ENCODE assay signal across 17 cellular contexts in genomic region chr9:91354846-91355245, GRCh38. TPM values are rescaled to one million over a fixed set of nuclear protein-coding genes. Genes with fewer than 3 reads are reported as not detected.
DNase-seq lines count a peak whose midpoint lies in the region; ATAC-seq and TF ChIP-seq lines count a peak whose summit lies in the region.
"Had no signal": no experiment of that assay in that cellular context is flagged by ENCODE, and none has a peak within 500 bp of the region (broad histone marks: within the 10 kb centered on the region; RNA-seq: fewer than 3 reads in every experiment).

No MANE protein-coding gene starts in this region.

- H3K4me1 Mint-ChIP-seq in activated naive CD8-positive, alpha-beta T cell treated with anti-CD3 and anti-CD28 coated beads, Interleukin-2, amount 50 U/mL, for 24 hours: peaks cover 40% of the 10 kb centered on the region
- H3K4me1 Mint-ChIP-seq in activated naive CD8-positive, alpha-beta T cell treated with anti-CD3 and anti-CD28 coated beads for 36 hours: peaks cover 33% of the 10 kb centered on the region

- H3K27ac ChIP-seq in VCaP: peak overlapping the region; percentile 38

- TF ChIP-seq CTCF in VCaP (conservative IDR thresholded peaks at IDR 0.05) (no peak), fibroblast of mammary gland (conservative IDR thresholded peaks at IDR 0.05; ENCODE audit: control insufficient read depth, insufficient read depth, low read depth, low read length) (no peak)

- H3K27ac Mint-ChIP-seq in activated naive CD8-positive, alpha-beta T cell treated with anti-CD3 and anti-CD28 coated beads, Interleukin-2, amount 50 U/mL, for 24 hours: peak overlapping the region; percentile 1
- no peak overlapping the region for H3K27ac Mint-ChIP-seq in activated naive CD8-positive, alpha-beta T cell treated with anti-CD3 and anti-CD28 coated beads for 36 hours
- H3K27ac Mint-ChIP-seq: B cell; CD4-positive, alpha-beta T cell; H9 had no signal

- H3K27me3 Mint-ChIP-seq in activated naive CD8-positive, alpha-beta T cell treated with anti-CD3 and anti-CD28 coated beads, Interleukin-2, amount 50 U/mL, for 24 hours: no peaks in the 10 kb centered on the region
- no peaks in the 10 kb centered on the region for H3K27me3 Mint-ChIP-seq in activated naive CD8-positive, alpha-beta T cell treated with anti-CD3 and anti-CD28 coated beads for 36 hours
- H3K27me3 Mint-ChIP-seq: B cell; CD4-positive, alpha-beta T cell had no signal

- no peak for DNase-seq in activated naive CD8-positive, alpha-beta T cell treated with anti-CD3 and anti-CD28 coated beads, Interleukin-2, amount 50 U/mL, for 24 hours
- no peak for DNase-seq in activated naive CD8-positive, alpha-beta T cell treated with anti-CD3 and anti-CD28 coated beads for 36 hours
- DNase-seq in fibroblast of mammary gland (ENCODE audit: low read depth): peak; percentile 48
- DNase-seq in SW 1271 (lab: John Stamatoyannopoulos, UW): no peak
- DNase-seq in NCI-H1694 treated with DMSO at 0.1 percent for 48 hours (lab: John Stamatoyannopoulos, UW): no peak
- no peak for DNase-seq in retina
- DNase-seq: CD4-positive, alpha-beta T cell; DMS53; H9; KBM-7; NCI-H1048; NCI-H1436 treated with DMSO at 0.1 percent for 48 hours; NCI-H524 had no signal

- no peak for ATAC-seq in activated naive CD8-positive, alpha-beta T cell treated with anti-CD3 and anti-CD28 coated beads, Interleukin-2, amount 50 U/mL, for 24 hours
- no peak for ATAC-seq in GM21515 (IDR thresholded peaks at IDR 0.05; ENCODE audit: unreplicated experiment)
- ATAC-seq: Panc1 had no signal

- peaks cover 51% of the 10 kb centered on the region for H3K36me3 Mint-ChIP-seq in activated naive CD8-positive, alpha-beta T cell treated with anti-CD3 and anti-CD28 coated beads, Interleukin-2, amount 50 U/mL, for 24 hours (ENCODE audit: low read depth)
- peaks cover 11% of the 10 kb centered on the region for H3K36me3 Mint-ChIP-seq in activated naive CD8-positive, alpha-beta T cell treated with anti-CD3 and anti-CD28 coated beads for 36 hours

- no peak overlapping the region for H3K4me3 ChIP-seq in fibroblast of mammary gland (ENCODE audit: control insufficient read depth, low read depth, low read length)

- no peaks in the 10 kb centered on the region for H3K9me3 Mint-ChIP-seq in activated naive CD8-positive, alpha-beta T cell treated with anti-CD3 and anti-CD28 coated beads, Interleukin-2, amount 50 U/mL, for 24 hours
- H3K9me3 Mint-ChIP-seq in activated naive CD8-positive, alpha-beta T cell treated with anti-CD3 and anti-CD28 coated beads for 36 hours: no peaks in the 10 kb centered on the region
- H3K9me3 Mint-ChIP-seq: CD4-positive, alpha-beta T cell; H9 had no signal

- no peak overlapping the region for H3K4me3 Mint-ChIP-seq in activated naive CD8-positive, alpha-beta T cell treated with anti-CD3 and anti-CD28 coated beads, Interleukin-2, amount 50 U/mL, for 24 hours
- H3K4me3 Mint-ChIP-seq in activated naive CD8-positive, alpha-beta T cell treated with anti-CD3 and anti-CD28 coated beads for 36 hours: no peak overlapping the region
- H3K4me3 Mint-ChIP-seq: B cell; CD4-positive, alpha-beta T cell; H9 had no signal

RNA-seq across cellular contexts. Expression of gene AUH, which starts 6.9 kb away (rescaled TPM):
- total RNA-seq in activated naive CD8-positive, alpha-beta T cell treated with anti-CD3 and anti-CD28 coated beads for 36 hours: 10 to 100 TPM; 12.4 to 13.2 TPM
